Comparison of ENCODE assay signal across 24 cellular contexts in genomic region chr16:84990782-84991181, GRCh38.
"Had no signal": no experiment of that assay in that cellular context is flagged by ENCODE, and none has a peak within 500 bp of the region (broad histone marks: within the 10 kb centered on the region; RNA-seq: fewer than 3 reads in every experiment).

No MANE protein-coding gene starts in this region.

- H3K36me3 ChIP-seq: ovary, uterus had no signal

- H3K4me3 Mint-ChIP-seq: activated naive CD4-positive, alpha-beta T cell treated with anti-CD3 and anti-CD28 coated beads, Interleukin-2, amount 10 ng/mL, durations not matched to agents 7 days and 5 days; activated T-cell treated with anti-CD3 and anti-CD28 coated beads, Interleukin-2, amount 50 U/mL, for 72 hours; mesothelial cell of epicardium; stimulated activated memory B cell treated with anti-CD40 and anti-IgM and Interleukin-4, amounts not matched to agents 10 μg/mL and 1 μg/mL and 100 μg/mL, for 72 hours; T-helper 17 cell had no signal

- DNase-seq: activated CD4-positive, alpha-beta T cell treated with anti-CD3 and anti-CD28 coated beads for 4 hours; activated CD4-positive, alpha-beta T cell treated with anti-CD3 and anti-CD28 coated beads, Interleukin-2, amount 50 U/mL, for 48 hours; activated CD4-positive, CD25-positive, alpha-beta regulatory T cell; activated CD8-positive, alpha-beta memory T cell treated with anti-CD3 and anti-CD28 coated beads, Interleukin-2, amount 50 U/mL, for 48 hours; activated effector memory CD4-positive, alpha-beta T cell treated with Interleukin-2 at 50 U/mL for 16 hours; activated naive CD4-positive, alpha-beta T cell treated with anti-CD3 and anti-CD28 coated beads, Interleukin-2, amount 10 ng/mL, durations not matched to agents 7 days and 5 days; activated T-cell treated with anti-CD3 and anti-CD28 coated beads, Interleukin-2, amount 50 U/mL, for 72 hours; body of pancreas; central memory CD4-positive, alpha-beta T cell; left colon; naive thymus-derived CD8-positive, alpha-beta T cell; stimulated activated CD4-positive, alpha-beta T cell treated with anti-CD3 and anti-CD28 coated beads, Interleukin-2, amount 100 ng/mL, for 24 hours; T-helper 17 cell; transverse colon; uterus had no signal

- FAIRE-seq: islet of Langerhans had no signal

- H3K27ac Mint-ChIP-seq: activated naive CD4-positive, alpha-beta T cell treated with anti-CD3 and anti-CD28 coated beads, Interleukin-2, amount 10 ng/mL, durations not matched to agents 7 days and 5 days; activated T-cell treated with anti-CD3 and anti-CD28 coated beads, Interleukin-2, amount 50 U/mL, for 72 hours; mesothelial cell of epicardium; stimulated activated memory B cell treated with anti-CD40 and anti-IgM and Interleukin-4, amounts not matched to agents 10 μg/mL and 1 μg/mL and 100 μg/mL, for 72 hours; T-helper 17 cell had no signal

- ATAC-seq: activated T-cell treated with anti-CD3 and anti-CD28 coated beads, Interleukin-2, amount 50 U/mL, for 72 hours; body of pancreas; heart left ventricle; naive thymus-derived CD8-positive, alpha-beta T cell; psoas muscle; right lobe of liver; stimulated activated memory B cell treated with anti-CD40 and anti-IgM and Interleukin-4, amounts not matched to agents 10 μg/mL and 1 μg/mL and 100 μg/mL, for 72 hours; T-helper 17 cell had no signal

- H3K4me3 ChIP-seq: body of pancreas, coronary artery, heart left ventricle, ovary, psoas muscle, right lobe of liver, skin epidermis, transverse colon, uterus had no signal

- H3K27ac ChIP-seq: body of pancreas, coronary artery, heart left ventricle, ovary, psoas muscle, right lobe of liver, skin epidermis had no signal

- H3K9me3 ChIP-seq: body of pancreas, heart left ventricle, ovary, psoas muscle, right lobe of liver, transverse colon, uterus had no signal

- H3K9me3 Mint-ChIP-seq: activated naive CD4-positive, alpha-beta T cell treated with anti-CD3 and anti-CD28 coated beads, Interleukin-2, amount 10 ng/mL, durations not matched to agents 7 days and 5 days; activated T-cell treated with anti-CD3 and anti-CD28 coated beads, Interleukin-2, amount 50 U/mL, for 72 hours; mesothelial cell of epicardium; naive thymus-derived CD8-positive, alpha-beta T cell; stimulated activated memory B cell treated with anti-CD40 and anti-IgM and Interleukin-4, amounts not matched to agents 10 μg/mL and 1 μg/mL and 100 μg/mL, for 72 hours had no signal

- H3K27me3 ChIP-seq: body of pancreas, heart left ventricle, ovary, right lobe of liver, transverse colon, uterus had no signal

- H3K27me3 Mint-ChIP-seq: activated naive CD4-positive, alpha-beta T cell treated with anti-CD3 and anti-CD28 coated beads, Interleukin-2, amount 10 ng/mL, durations not matched to agents 7 days and 5 days; naive thymus-derived CD8-positive, alpha-beta T cell; stimulated activated memory B cell treated with anti-CD40 and anti-IgM and Interleukin-4, amounts not matched to agents 10 μg/mL and 1 μg/mL and 100 μg/mL, for 72 hours; T-helper 17 cell had no signal
